Comparison of ENCODE assay signal across 8 cellular contexts in genomic region chr3:58568572-58569286, GRCh38.
DNase-seq lines count a peak whose midpoint lies in the region; ATAC-seq and TF ChIP-seq lines count a peak whose summit lies in the region.

No MANE protein-coding gene starts in this region.

- TF ChIP-seq CTCF in AG09309 (IDR thresholded peaks at IDR 0.05; ENCODE audit: control insufficient read depth, insufficient read depth, low read depth, low read length, missing control alignments) = peak; percentile 86

- no peak overlapping the region for H3K27ac Mint-ChIP-seq in central memory CD8-positive, alpha-beta T cell (ENCODE audit: low read depth)

- no peak for DNase-seq in AG09309 (ENCODE audit: low read depth)
- peak; percentile 5 to 27 for DNase-seq in NCI-H1930 (lab: John Stamatoyannopoulos, UW)
- DNase-seq in activated CD4-positive, CD25-positive, alpha-beta regulatory T cell treated with anti-CD3 and anti-CD28 coated beads, Interleukin-2, amount 50 U/mL, for 72 hours = peak; percentile 83
- DNase-seq in central memory CD8-positive, alpha-beta T cell (ENCODE audit: low spot score in 2 of 2) = peak; percentile 41 to 69
- DNase-seq in kidney tubule cell (ENCODE audit: low spot score) = peak; percentile 72
- DNase-seq in stimulated activated CD4-positive, alpha-beta T cell treated with anti-CD3 and anti-CD28 coated beads, Interleukin-2, amount 100 ng/mL, for 48 hours = peak; percentile 85 to 87

- peaks cover 7% of the 10 kb centered on the region for H3K27me3 Mint-ChIP-seq in central memory CD8-positive, alpha-beta T cell

- H3K36me3 Mint-ChIP-seq in central memory CD8-positive, alpha-beta T cell (ENCODE audit: insufficient read depth) = peaks cover 5% of the 10 kb centered on the region

- peak; percentile 77 for ATAC-seq in GM18909 (IDR thresholded peaks at IDR 0.05; ENCODE audit: poor library complexity, unreplicated experiment)
- no peak for ATAC-seq in central memory CD8-positive, alpha-beta T cell (replicated peaks; ENCODE audit: extremely low read depth, poor library complexity, severe bottlenecking)
- no peak for ATAC-seq in HG02970 (IDR thresholded peaks at IDR 0.05; ENCODE audit: low FRiP score, unreplicated experiment)

- peaks cover 8% of the 10 kb centered on the region for H3K4me1 Mint-ChIP-seq in central memory CD8-positive, alpha-beta T cell

- no peaks in the 10 kb centered on the region for H3K9me3 Mint-ChIP-seq in central memory CD8-positive, alpha-beta T cell

- peak overlapping the region; percentile 55 for H3K4me3 Mint-ChIP-seq in central memory CD8-positive, alpha-beta T cell

- H3K4me3 ChIP-seq in AG09309 (ENCODE audit: control insufficient read depth, low read depth, low read length) = no peak overlapping the region
